ENCODE assay signal across 1 cellular context in the genomic region with DNA sequence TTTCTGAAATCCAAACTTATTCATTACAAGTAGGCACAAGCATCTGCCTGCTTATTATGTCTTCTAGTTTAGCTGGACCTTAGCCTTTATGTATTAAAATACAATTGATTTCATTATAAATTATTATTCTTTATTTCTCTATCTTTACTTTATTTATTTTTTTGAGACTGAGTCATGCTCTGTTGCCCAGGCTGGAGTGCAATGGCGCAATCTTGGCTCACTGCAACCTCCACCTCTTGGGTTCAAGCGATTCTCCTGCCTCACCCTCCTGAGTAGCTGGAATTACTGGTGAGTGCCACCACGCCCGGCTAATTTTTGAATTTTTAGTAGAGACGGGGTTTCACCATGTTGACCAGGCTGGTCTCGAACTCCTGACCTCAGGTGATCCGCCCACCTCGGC. TPM values are rescaled to one million over a fixed set of nuclear protein-coding genes. Genes with fewer than 3 reads are reported as not detected.
"Had no signal": no experiment of that assay in that cellular context is flagged by ENCODE, and none has a peak within 500 bp of the region (broad histone marks: within the 10 kb centered on the region; RNA-seq: fewer than 3 reads in every experiment).

No MANE protein-coding gene starts in this region.

RNA-seq across cellular contexts. Expression of gene EFR3B, which starts 42.8 kb away (rescaled TPM):
- total RNA-seq: bronchial epithelial cell had no signal
